ENCODE assay signal across 15 cellular contexts in genomic region chr17:45648642-45649041, GRCh38.
A peak's percentile ranks its signal among the peaks of the same experiment; 100 is the strongest.
DNase-seq lines count a peak whose midpoint lies in the region; ATAC-seq and TF ChIP-seq lines count a peak whose summit lies in the region.
"Had no signal": no experiment of that assay in that cellular context is flagged by ENCODE, and none has a peak within 500 bp of the region (broad histone marks: within the 10 kb centered on the region; RNA-seq: fewer than 3 reads in every experiment).

No MANE protein-coding gene starts in this region.

- H3K4me3 ChIP-seq in GM06990 (replicated peaks; ENCODE audit: low read depth, low read length) (no peak overlapping the region), PC-3 (ENCODE audit: low read length) (no peak overlapping the region), SJCRH30 (no peak overlapping the region)
- H3K4me3 ChIP-seq: lung had no signal

- ATAC-seq in PC-3, result no peak
- ATAC-seq: activated naive CD4-positive, alpha-beta T cell treated with anti-CD3 and anti-CD28 coated beads, Interleukin-2, amount 50 U/mL, for 72 hours had no signal

- H3K79me2 ChIP-seq in PC-3 (ENCODE audit: low read length), result no peaks in the 10 kb centered on the region

- CTCF ChIA-PET in PC-3 (lab: Charles Lee), result no interaction called here

- H3K9ac ChIP-seq in PC-3 (ENCODE audit: low read length), result no peak overlapping the region

- no peak overlapping the region for H2AFZ ChIP-seq in PC-3 (ENCODE audit: low read length)

- peak; percentile 24 for TF ChIP-seq CTCF in GM06990 (IDR thresholded peaks at IDR 0.05; ENCODE audit: insufficient read depth, low read length, poor library complexity, severe bottlenecking)
- peak; percentile 4 for TF ChIP-seq CTCF in GM13976 (IDR thresholded peaks at IDR 0.05; ENCODE audit: borderline replicate concordance, control extremely low read depth, extremely low read depth, insufficient read depth, missing control alignments)
- peak; percentile 45 for TF ChIP-seq CTCF in PC-3 (conservative IDR thresholded peaks at IDR 0.05; ENCODE audit: low read depth, low read length)

- DNase-seq in GM06990 (ENCODE audit: extremely low read depth, insufficient read length) (no peak), GM13976 (ENCODE audit: low spot score) (no peak), PC-3 (no peak), iPS-NIHi7 (ENCODE audit: extremely low spot score) (peak; percentile 69), SIG-M5 (lab: John Stamatoyannopoulos, UW) (no peak), SJCRH30 (no peak)
- DNase-seq in stimulated activated CD4-positive, alpha-beta T cell treated with anti-CD3 and anti-CD28 coated beads, Interleukin-1b, Interleukin-23, amount 100 ng/mL, for 48 hours, result no peak
- DNase-seq: cerebellar nuclear complex, hypothalamus, NCI-H1436 treated with DMSO at 0.1 percent for 48 hours, NCI-H526, SHP77 had no signal

- H3K36me3 ChIP-seq in GM06990 (ENCODE audit: control insufficient read depth, insufficient read depth, low read length) (no peaks in the 10 kb centered on the region), PC-3 (ENCODE audit: low read depth, low read length) (no peaks in the 10 kb centered on the region), SJCRH30 (no peaks in the 10 kb centered on the region)

- H3K9me2 ChIP-seq in PC-3 (replicated peaks; ENCODE audit: low read length), result no peaks in the 10 kb centered on the region

- intact Hi-C loops in PC-3 (cut with micrococcal nuclease), result no loop called here

- H3K9me3 ChIP-seq in PC-3 (ENCODE audit: low read length), result no peaks in the 10 kb centered on the region
- H3K9me3 ChIP-seq in SJCRH30 (replicated peaks), result no peaks in the 10 kb centered on the region

- POLR2A ChIA-PET in PC-3 (lab: Charles Lee; ENCODE audit: unreplicated experiment), result no interaction called here

- no peaks in the 10 kb centered on the region for H3F3A ChIP-seq in PC-3 (ENCODE audit: low read length, unreplicated experiment)

- in situ Hi-C loops in GM13976 (cut with MboI; ENCODE audit: low sequenced_read_pairs, unreplicated experiment), result loop anchor here (10.0 kb wide), 1 partner anchor 176 kb away; no protein-coding TSS in a partner anchor

- H3K4me1 ChIP-seq in PC-3 (ENCODE audit: insufficient read depth, low read length) (peaks cover 4% of the 10 kb centered on the region; the same call in 1 of the 2 replicates), SJCRH30 (peaks cover 9% of the 10 kb centered on the region)

- no peaks in the 10 kb centered on the region for H4K20me1 ChIP-seq in PC-3 (ENCODE audit: low read length)

- H3K27me3 ChIP-seq in GM06990 (replicated peaks; ENCODE audit: control insufficient read depth, insufficient read depth, low read length) (no peaks in the 10 kb centered on the region), PC-3 (ENCODE audit: low read length) (peaks cover 10% of the 10 kb centered on the region), SJCRH30 (no peaks in the 10 kb centered on the region)

- H3K27ac ChIP-seq in PC-3 (ENCODE audit: low read length) (no peak overlapping the region), SJCRH30 (no peak overlapping the region)
- H3K27ac ChIP-seq: epithelial cell of prostate had no signal

- no peak overlapping the region for H3K4me2 ChIP-seq in PC-3 (ENCODE audit: low read length)

- no TSS peak for BruUV-seq in PC-3 (replicated peaks; lab: Mats Ljungman, UMichigan)
